ENCODE assay signal across 18 cellular contexts in genomic region chr18:12315481-12315880, GRCh38. TPM values are rescaled to one million over a fixed set of nuclear protein-coding genes. Genes with fewer than 3 reads are reported as not detected.
DNase-seq lines count a peak whose midpoint lies in the region; ATAC-seq and TF ChIP-seq lines count a peak whose summit lies in the region.
"Had no signal": no experiment of that assay in that cellular context is flagged by ENCODE, and none has a peak within 500 bp of the region (broad histone marks: within the 10 kb centered on the region; RNA-seq: fewer than 3 reads in every experiment).

No MANE protein-coding gene starts in this region.

- H3K36me3 ChIP-seq in mammary epithelial cell (ENCODE audit: insufficient read depth, low read length) (peaks cover 72% of the 10 kb centered on the region), breast epithelium (no peaks in the 10 kb centered on the region), fibroblast of lung (ENCODE audit: control insufficient read depth, insufficient read depth, low read length) (peaks cover 21% of the 10 kb centered on the region)

- no peaks in the 10 kb centered on the region for H3K23me2 ChIP-seq in H9 (ENCODE audit: insufficient read length, low read depth, low read length, poor library complexity, severe bottlenecking)

- ATAC-seq in naive B cell (ENCODE audit: low read depth in 2 of 2), result peak; percentile 45 to 61
- no peak for ATAC-seq in GM21737 (IDR thresholded peaks at IDR 0.05; ENCODE audit: unreplicated experiment)
- ATAC-seq in HG02870 (IDR thresholded peaks at IDR 0.05; ENCODE audit: unreplicated experiment), result no peak
- ATAC-seq: CD8-positive, alpha-beta T cell had no signal

- H3K27ac ChIP-seq in mammary epithelial cell (ENCODE audit: insufficient read depth, low read depth, low read length), result no peak overlapping the region
- H3K27ac ChIP-seq in breast epithelium, result peak overlapping the region in 1 of 2 donors; percentile 26
- H3K27ac ChIP-seq in fibroblast of lung (ENCODE audit: insufficient read depth, low read length), result peak overlapping the region; percentile 15
- H3K27ac ChIP-seq in H9 (ENCODE audit: insufficient read length, low read depth, low read length), result no peak overlapping the region
- H3K27ac ChIP-seq: SJCRH30 had no signal

- no peak overlapping the region for H2BK5ac ChIP-seq in H9 (ENCODE audit: insufficient read length, low read length)

- H3K4me2 ChIP-seq in mammary epithelial cell (ENCODE audit: insufficient read depth, low read depth, low read length) (peak overlapping the region; percentile 43), fibroblast of lung (ENCODE audit: extremely low read depth, insufficient read depth, low read length) (no peak overlapping the region), H9 (ENCODE audit: insufficient read depth, insufficient read length, low read length) (no peak overlapping the region)

- H4K5ac ChIP-seq in H9 (ENCODE audit: insufficient read length, low read depth, low read length), result no peak overlapping the region

- H4K91ac ChIP-seq in H9 (ENCODE audit: insufficient read length, low read depth, low read length), result no peak overlapping the region

- H2BK120ac ChIP-seq in H9 (ENCODE audit: low read depth, low read length, poor library complexity, severe bottlenecking), result no peak overlapping the region

- H2BK20ac ChIP-seq in H9 (ENCODE audit: low read depth, low read length, poor library complexity, severe bottlenecking), result no peak overlapping the region

- H3K79me1 ChIP-seq in H9 (ENCODE audit: insufficient read depth, low read depth, low read length, poor library complexity, severe bottlenecking), result no peaks in the 10 kb centered on the region

- H3K27me3 Mint-ChIP-seq in naive B cell, result no peaks in the 10 kb centered on the region
- no peaks in the 10 kb centered on the region for H3K27me3 Mint-ChIP-seq in H9 (ENCODE audit: low read depth)
- H3K27me3 Mint-ChIP-seq: type B pancreatic cell had no signal

- no peak overlapping the region for H3K9ac ChIP-seq in mammary epithelial cell (ENCODE audit: insufficient read depth, low read length)
- no peak overlapping the region for H3K9ac ChIP-seq in fibroblast of lung (ENCODE audit: insufficient read depth, low read length)
- H3K9ac ChIP-seq in H9 (ENCODE audit: extremely low read depth, insufficient read length, low read length), result no peak overlapping the region

- WGBS in mammary epithelial cell (ENCODE audit: low coverage, missing lambda C conversion rate), result 75% methylated on average over 10 of the region's 10 CpGs
- WGBS in H9 (ENCODE audit: extremely low coverage, insufficient read length, low lambda C conversion rate), result no CpG with 5 or more reads among the region's 10 CpGs

- TF ChIP-seq CTCF in mammary epithelial cell (conservative IDR thresholded peaks at IDR 0.05 in 1 of 2, IDR thresholded peaks at IDR 0.05 in 1 of 2; ENCODE audit: extremely low read depth in 1 of 2, insufficient read depth in 1 of 2, low read depth in 1 of 2, low read length in 2 of 2) (no peak), breast epithelium (IDR thresholded peaks at IDR 0.05) (no peak), fibroblast of lung (conservative IDR thresholded peaks at IDR 0.05 in 1 of 2, IDR thresholded peaks at IDR 0.05 in 1 of 2; ENCODE audit: low read depth in 1 of 2, low read length in 2 of 2) (no peak), H9 (conservative IDR thresholded peaks at IDR 0.05) (no peak)

- no peak overlapping the region for H2AK5ac ChIP-seq in H9 (ENCODE audit: insufficient read length, low read length)

- no peak for DNase-seq in mammary epithelial cell
- DNase-seq in breast epithelium (ENCODE audit: low spot score in 2 of 2), result no peak
- no peak for DNase-seq in fibroblast of lung (ENCODE audit: low read depth in 2 of 2)
- DNase-seq in naive B cell, result peak; percentile 38
- DNase-seq in H9, result no peak
- no peak for DNase-seq in hepatic stellate cell (ENCODE audit: low spot score)
- DNase-seq: 8988T; activated gamma-delta T cell; CD8-positive, alpha-beta T cell; effector CD8-positive, alpha-beta T cell; islet precursor cell; NK-92 treated with Interleukin-12 subunit alpha and Interleukin-12 subunit beta, amount 100 ng/mL, for 24 hours; SJCRH30; stimulated activated CD4-positive, alpha-beta T cell treated with anti-CD3 and anti-CD28 coated beads, Interleukin-1b, Interleukin-23, amount 100 ng/mL, for 48 hours had no signal

- H3K4me3 ChIP-seq in mammary epithelial cell (replicated peaks in 1 of 3; ENCODE audit: insufficient read depth in 1 of 3, low read depth in 2 of 3, low read length in 3 of 3) (no peak overlapping the region), breast epithelium (no peak overlapping the region), fibroblast of lung (replicated peaks in 1 of 4; ENCODE audit: control extremely low read depth in 1 of 4, insufficient read depth in 1 of 4, low read depth in 3 of 4, low read length in 4 of 4) (no peak overlapping the region)
- H3K4me3 ChIP-seq: SJCRH30 had no signal

- H4K20me1 ChIP-seq in mammary epithelial cell (ENCODE audit: insufficient read depth, low read length) (peaks cover 29% of the 10 kb centered on the region), fibroblast of lung (ENCODE audit: control insufficient read depth, extremely low read depth, insufficient read depth, low read length) (peaks cover 5% of the 10 kb centered on the region), H9 (ENCODE audit: control insufficient read depth, insufficient read depth, insufficient read length) (no peaks in the 10 kb centered on the region)

- H3K4me1 Mint-ChIP-seq in naive B cell (peaks cover 29 to 64% (median 45%) of the 10 kb centered on the region in 3 donors), H9 (peaks cover 17 to 19% of the 10 kb centered on the region in 2 experiments)

- H2AFZ ChIP-seq in mammary epithelial cell (ENCODE audit: low read depth, low read length), result no peak overlapping the region
- H2AFZ ChIP-seq in fibroblast of lung (ENCODE audit: low read length), result no peak overlapping the region
- H2AFZ ChIP-seq in H9 (ENCODE audit: low read length), result no peak overlapping the region

- no peak overlapping the region for H4K8ac ChIP-seq in H9 (replicated peaks; ENCODE audit: insufficient read length, low read depth, low read length)

- no peak overlapping the region for H3K18ac ChIP-seq in H9 (ENCODE audit: insufficient read length, low read depth, low read length)

- H3K9me3 ChIP-seq in mammary epithelial cell (replicated peaks; ENCODE audit: insufficient read depth, low read length) (no peaks in the 10 kb centered on the region), breast epithelium (peaks cover 0 to 8% of the 10 kb centered on the region in 2 donors), fibroblast of lung (ENCODE audit: control insufficient read depth, insufficient read depth, low read depth, low read length) (no peaks in the 10 kb centered on the region), H9 (ENCODE audit: control insufficient read depth, low read depth, low read length) (peaks cover 4% of the 10 kb centered on the region)
- H3K9me3 ChIP-seq: SJCRH30 had no signal

- H3K56ac ChIP-seq in H9 (ENCODE audit: insufficient read length, low read depth, low read length), result no peak overlapping the region

- H3K4ac ChIP-seq in H9 (ENCODE audit: low read depth, low read length), result no peak overlapping the region

- H2BK12ac ChIP-seq in H9 (ENCODE audit: insufficient read length, low read depth, low read length), result no peak overlapping the region

- CTCF ChIA-PET in mammary epithelial cell (lab: Charles Lee; ENCODE audit: low non-redundant PET), result no interaction called here

- intact Hi-C loops in mammary epithelial cell (cut with micrococcal nuclease), result no loop called here
- intact Hi-C loops in breast epithelium (cut with DNase I; ENCODE audit: low total_unique reads), result no loop called here

- H3K4me3 Mint-ChIP-seq in naive B cell, result peak overlapping the region; percentile 6 to 88 (median 66)
- no peak overlapping the region for H3K4me3 Mint-ChIP-seq in H9
- H3K4me3 Mint-ChIP-seq: CD8-positive, alpha-beta T cell; type B pancreatic cell had no signal

- H3K27me3 ChIP-seq in mammary epithelial cell (ENCODE audit: insufficient read depth, low read length) (no peaks in the 10 kb centered on the region), breast epithelium (no peaks in the 10 kb centered on the region), fibroblast of lung (ENCODE audit: control insufficient read depth, insufficient read depth, low read length) (no peaks in the 10 kb centered on the region), H9 (ENCODE audit: insufficient read depth, low read length) (no peaks in the 10 kb centered on the region)
- H3K27me3 ChIP-seq: SJCRH30 had no signal

- H3K23ac ChIP-seq in H9 (ENCODE audit: insufficient read length, low read depth, low read length), result no peak overlapping the region

- in situ Hi-C loops in mammary epithelial cell (cut with MboI; ENCODE audit: low sequenced_read_pairs in 2 of 2), result no loop called here

- H3K27ac Mint-ChIP-seq in naive B cell (peak overlapping the region in 5 of 6 donors; percentile 66 to 93 (median 86)), H9 (no peak overlapping the region)
- H3K27ac Mint-ChIP-seq: CD8-positive, alpha-beta T cell; progenitor cell of endocrine pancreas; type B pancreatic cell had no signal

- H3K4me1 ChIP-seq in mammary epithelial cell (ENCODE audit: insufficient read depth, low read length) (peaks cover 25% of the 10 kb centered on the region), breast epithelium (no peaks in the 10 kb centered on the region), fibroblast of lung (ENCODE audit: control insufficient read depth, extremely low read depth, insufficient read depth, low read length) (peaks cover 15% of the 10 kb centered on the region), H9 (ENCODE audit: insufficient read depth, low read length) (no peaks in the 10 kb centered on the region)
- H3K4me1 ChIP-seq: SJCRH30 had no signal

- no peak for TF ChIP-seq POLR2A in breast epithelium (IDR thresholded peaks at IDR 0.05)

- peaks cover 95% of the 10 kb centered on the region for H3K79me2 ChIP-seq in mammary epithelial cell (ENCODE audit: insufficient read depth, low read length)
- H3K79me2 ChIP-seq in fibroblast of lung (ENCODE audit: control insufficient read depth, insufficient read depth, low read length), result peaks cover 90% of the 10 kb centered on the region
- no peaks in the 10 kb centered on the region for H3K79me2 ChIP-seq in H9 (ENCODE audit: insufficient read depth, low read length)

- no peak overlapping the region for H2BK15ac ChIP-seq in H9 (ENCODE audit: low read depth, low read length)

- H3K14ac ChIP-seq in H9 (ENCODE audit: insufficient read depth, low read length), result no peak overlapping the region

- no peak overlapping the region for H3T11ph ChIP-seq in H9 (ENCODE audit: low read length)

- dilution Hi-C loops in mammary epithelial cell (cut with HindIII; ENCODE audit: low sequenced_read_pairs), result no loop called here

- H3K9me3 Mint-ChIP-seq in naive B cell (peaks cover 0 to 24% (median 6%) of the 10 kb centered on the region in 7 donors), H9 (peaks cover 5 to 12% of the 10 kb centered on the region in 2 experiments; a peak in 4 of 5 replicates)

- no TSS peak for BruUV-seq in mammary epithelial cell (replicated peaks; lab: Mats Ljungman, UMichigan)

- H3K36me3 Mint-ChIP-seq in naive B cell, result peaks cover 8 to 10% of the 10 kb centered on the region in 2 donors
- peaks cover 30 to 78% (median 30%) of the 10 kb centered on the region in 3 experiments for H3K36me3 Mint-ChIP-seq in H9 (ENCODE audit: insufficient read depth in 1 of 3, low read depth in 3 of 3)
- H3K36me3 Mint-ChIP-seq: CD8-positive, alpha-beta T cell had no signal

RNA-seq across cellular contexts. Expression of gene TUBB6, which starts 7.4 kb away (rescaled TPM):
- 1,000 to 10,000 TPM in 1 of 2 donors, 100 to 1,000 TPM in 1; 522 to 1,295 TPM for total RNA-seq in mammary epithelial cell
- 1,680 TPM for polyA plus RNA-seq in mammary epithelial cell
- polyA minus RNA-seq in mammary epithelial cell, result 684 TPM
- total RNA-seq in breast epithelium, result 100 to 1,000 TPM; 197 to 316 (median 302) TPM
- total RNA-seq in fibroblast of lung, result 269 and 408 TPM in 2 replicates
- 549 and 646 TPM in 2 replicates for polyA plus RNA-seq in fibroblast of lung
- polyA plus RNA-seq in fibroblast of lung (2012), result 613 and 673 TPM in 2 replicates
- 453 and 575 TPM in 2 replicates for polyA minus RNA-seq in fibroblast of lung (ENCODE audit: low replicate concordance)
- polyA plus RNA-seq in naive B cell (ENCODE audit: low read depth in 6 of 6), result 10 to 100 TPM; 28.3 to 56.7 (median 43.6) TPM
- 134 and 135 TPM in 2 replicates for total RNA-seq in H9 (2021)

Comparison
In these comparisons a context has a peak if more than half of its experiments do, and no peak if none do; other contexts are left out.
1. ATAC-seq: peak in naive B cell (2 of 2); none in GM21737 (single experiment) and HG02870 (single experiment).
2. H3K27ac Mint-ChIP-seq: peak in naive B cell (5 of 6); none in H9 (0 of 3).
3. H3K4me3 Mint-ChIP-seq: peak in naive B cell (8 of 8); none in H9 (0 of 2).